Comparison of ENCODE assay signal across 14 cellular contexts in the genomic region with DNA sequence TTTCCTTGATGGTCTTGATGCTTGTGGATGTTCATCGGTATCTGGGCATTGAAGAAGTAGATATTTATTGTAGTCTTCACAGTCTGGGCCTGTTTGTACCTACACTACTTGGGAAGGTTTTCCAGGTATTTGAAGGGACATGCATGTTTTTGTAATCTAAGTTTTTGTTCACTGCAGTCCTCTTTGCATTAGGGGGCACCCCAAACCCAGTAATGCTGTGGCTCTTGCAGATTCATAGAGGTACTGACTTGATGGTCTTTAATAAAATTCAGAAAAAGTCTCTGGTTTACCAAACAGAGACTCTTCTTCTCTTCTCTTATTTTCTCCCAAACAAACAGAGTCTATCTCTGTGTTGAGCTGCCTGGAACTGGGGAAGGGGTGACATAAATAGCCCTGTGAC.
DNase-seq lines count a peak whose midpoint lies in the region; ATAC-seq and TF ChIP-seq lines count a peak whose summit lies in the region.
"Had no signal": no experiment of that assay in that cellular context is flagged by ENCODE, and none has a peak within 500 bp of the region (broad histone marks: within the 10 kb centered on the region; RNA-seq: fewer than 3 reads in every experiment).

No MANE protein-coding gene starts in this region.

- 90% methylated on average over 1 of the region's 1 CpG for WGBS in mesenchymal stem cell

- no peak overlapping the region for H3K23ac ChIP-seq in mesenchymal stem cell (ENCODE audit: low read length in 2 of 2)

- no peak overlapping the region for H3K14ac ChIP-seq in mesenchymal stem cell (ENCODE audit: low read length in 2 of 2)

- H4K8ac ChIP-seq in mesenchymal stem cell (ENCODE audit: low read length) = no peak overlapping the region

- H3K4me1 ChIP-seq in mesenchymal stem cell (ENCODE audit: control insufficient read depth, insufficient read depth, low read depth, low read length) = no peaks in the 10 kb centered on the region
- H3K4me1 ChIP-seq: HAP-1, pancreas had no signal

- H3K4me2 ChIP-seq in mesenchymal stem cell (ENCODE audit: low read length, poor library complexity, severe bottlenecking) = no peak overlapping the region

- no peaks in the 10 kb centered on the region for H3K36me3 ChIP-seq in mesenchymal stem cell (ENCODE audit: control insufficient read depth in 1 of 2, insufficient read depth in 2 of 2, low read depth in 1 of 2, low read length in 2 of 2)
- H3K36me3 ChIP-seq: HAP-1, pancreas had no signal

- H3K36me3 Mint-ChIP-seq in HFFc6 (ENCODE audit: low read depth) = peaks cover 28% of the 10 kb centered on the region

- H4K91ac ChIP-seq in mesenchymal stem cell (ENCODE audit: low read length) = no peak overlapping the region

- no peak overlapping the region for H3K27ac Mint-ChIP-seq in HFFc6

- peaks cover 18% of the 10 kb centered on the region for H3K4me1 Mint-ChIP-seq in HFFc6 (ENCODE audit: low read depth)

- H3K4me3 ChIP-seq in mesenchymal stem cell (ENCODE audit: insufficient read depth in 1 of 2, low read depth in 1 of 2, low read length in 2 of 2) = no peak overlapping the region
- H3K4me3 ChIP-seq: HAP-1, pancreas, SK-N-MC had no signal

- no peak overlapping the region for H2BK5ac ChIP-seq in mesenchymal stem cell (ENCODE audit: low read depth, low read length, poor library complexity, severe bottlenecking)

- H3K9me3 Mint-ChIP-seq in HFFc6 = peaks cover 24% of the 10 kb centered on the region

- no peak overlapping the region for H2BK12ac ChIP-seq in mesenchymal stem cell (ENCODE audit: low read length in 2 of 2)

- no peak for TF ChIP-seq POLR2A in GM18505 (IDR thresholded peaks at IDR 0.05; ENCODE audit: borderline replicate concordance, extremely low read depth, insufficient read depth, insufficient read length)

- no peak overlapping the region for H3K4me3 Mint-ChIP-seq in HFFc6

- H3K27me3 ChIP-seq in mesenchymal stem cell (ENCODE audit: control insufficient read depth in 1 of 2, insufficient read depth in 1 of 2, low read length in 2 of 2) = no peaks in the 10 kb centered on the region
- H3K27me3 ChIP-seq: pancreas had no signal

- H3K9ac ChIP-seq in mesenchymal stem cell (ENCODE audit: low read length) = no peak overlapping the region

- H3K27ac ChIP-seq in mesenchymal stem cell (ENCODE audit: low read length, poor library complexity, severe bottlenecking) = no peak overlapping the region
- H3K27ac ChIP-seq: pancreas, SK-N-MC had no signal

- no peak overlapping the region for H2BK120ac ChIP-seq in mesenchymal stem cell (ENCODE audit: low read depth, low read length)

- H2BK15ac ChIP-seq in mesenchymal stem cell (ENCODE audit: low read depth, poor library complexity, severe bottlenecking) = no peak overlapping the region

- no peak overlapping the region for H2AFZ ChIP-seq in mesenchymal stem cell (ENCODE audit: low read depth, low read length)

- peak; percentile 66 for TF ChIP-seq CTCF in HFFc6 (IDR thresholded peaks at IDR 0.05)

- H2AK5ac ChIP-seq in mesenchymal stem cell (ENCODE audit: low read length, severe bottlenecking) = peak overlapping the region; percentile 36

- H3K4ac ChIP-seq in mesenchymal stem cell (ENCODE audit: low read depth in 1 of 2, low read length in 2 of 2) = no peak overlapping the region

- H3K18ac ChIP-seq in mesenchymal stem cell (ENCODE audit: low read depth in 1 of 2, low read length in 2 of 2) = no peak overlapping the region

- 0 out of 2 replicates have a peak, but pooled peaks cover 1% of the 10 kb centered on the region for H3K27me3 Mint-ChIP-seq in HFFc6 (ENCODE audit: insufficient read depth)

- H3K9me3 ChIP-seq in mesenchymal stem cell (ENCODE audit: control insufficient read depth, low read length) = peaks cover 16% of the 10 kb centered on the region
- H3K9me3 ChIP-seq: HAP-1, pancreas had no signal

- H3K79me1 ChIP-seq in mesenchymal stem cell (replicated peaks; ENCODE audit: low read length, poor library complexity, severe bottlenecking) = no peaks in the 10 kb centered on the region

- no peak for ATAC-seq in GM18505 (IDR thresholded peaks at IDR 0.05; ENCODE audit: unreplicated experiment)
- ATAC-seq: pancreas had no signal

- DNase-seq in activated CD4-positive, alpha-beta T cell treated with anti-CD3 and anti-CD28 coated beads for 48 hours = peak; percentile 4
- no peak for DNase-seq in activated CD4-positive, alpha-beta T cell treated with anti-CD3 and anti-CD28 coated beads for 1 hour
- peak; percentile 37 for DNase-seq in HFFc6
- DNase-seq in activated naive CD4-positive, alpha-beta T cell treated with anti-CD3 and anti-CD28 coated beads, Interleukin-2, amount 50 U/mL, for 16 hours = peak; percentile 17
- no peak for DNase-seq in mesenchymal stem cell
- no peak for DNase-seq in T-helper 9 cell
- DNase-seq in SHP77 (lab: John Stamatoyannopoulos, UW) = no peak
- DNase-seq: activated CD8-positive, alpha-beta memory T cell treated with anti-CD3 and anti-CD28 coated beads, Interleukin-2, amount 50 U/mL, for 4 hours; cortex of kidney; NCI-H2171; pancreas had no signal

Comparison
In these comparisons a context has a peak if more than half of its experiments do, and no peak if none do; other contexts are left out.
1. DNase-seq: peak in activated CD4-positive, alpha-beta T cell treated with anti-CD3 and anti-CD28 coated beads for 48 hours (single experiment), HFFc6 (single experiment) and activated naive CD4-positive, alpha-beta T cell treated with anti-CD3 and anti-CD28 coated beads, Interleukin-2, amount 50 U/mL, for 16 hours (single experiment); none in activated CD4-positive, alpha-beta T cell treated with anti-CD3 and anti-CD28 coated beads for 1 hour (single experiment), mesenchymal stem cell (single experiment), T-helper 9 cell (single experiment) and SHP77 (0 of 2).